Comparison of ENCODE assay signal across 10 cellular contexts in genomic region chr3:49421890-49422378, GRCh38. TPM values are rescaled to one million over a fixed set of nuclear protein-coding genes. Genes with fewer than 3 reads are reported as not detected.
DNase-seq lines count a peak whose midpoint lies in the region; ATAC-seq and TF ChIP-seq lines count a peak whose summit lies in the region.
"Had no signal": no experiment of that assay in that cellular context is flagged by ENCODE, and none has a peak within 500 bp of the region (broad histone marks: within the 10 kb centered on the region; RNA-seq: fewer than 3 reads in every experiment).

No MANE protein-coding gene starts in this region.

- H3K36me3 Mint-ChIP-seq in activated CD4-positive, alpha-beta T cell treated with anti-CD3 and anti-CD28 coated beads for 36 hours (ENCODE audit: low read depth) = peaks cover 10% of the 10 kb centered on the region
- H3K36me3 Mint-ChIP-seq in activated CD4-positive, alpha-beta T cell treated with anti-CD3 and anti-CD28 coated beads, Interleukin-2, amount 10 ng/mL, durations not matched to agents 7 days and 5 days (ENCODE audit: low read depth) = peaks cover 44% of the 10 kb centered on the region

- H3K27ac ChIP-seq in mesodermal cell (ENCODE audit: low read depth, low read length, severe bottlenecking) (peak overlapping the region; percentile 92), thyroid gland (peak overlapping the region; percentile 74 to 85 (median 80))

- H3K9me3 ChIP-seq in mesodermal cell (ENCODE audit: control insufficient read depth, low read length) (no peaks in the 10 kb centered on the region), thyroid gland (no peaks in the 10 kb centered on the region)

- no peak overlapping the region for H3K27ac Mint-ChIP-seq in activated CD4-positive, alpha-beta T cell treated with anti-CD3 and anti-CD28 coated beads for 36 hours
- no peak overlapping the region for H3K27ac Mint-ChIP-seq in activated CD4-positive, alpha-beta T cell treated with anti-CD3 and anti-CD28 coated beads, Interleukin-2, amount 10 ng/mL, durations not matched to agents 7 days and 5 days

- intact Hi-C loops in activated CD4-positive, alpha-beta T cell treated with anti-CD3 and anti-CD28 coated beads for 36 hours (cut with DNase I, micrococcal nuclease) = loop anchor here in 1 of 2 experiments (10.0 kb wide), 1 partner anchor 397 kb away; the partner anchor contains the start of genes IMPDH2 and NDUFAF3
- intact Hi-C loops in thyroid gland (cut with DNase I) = no loop called here

- POLR2A ChIA-PET in activated CD4-positive, alpha-beta T cell treated with anti-CD3 and anti-CD28 coated beads for 36 hours (lab: Charles Lee) = interaction anchor here (1.6 kb wide), 1 partner anchor 10 kb away, joined by 10 read pairs; the partner anchor contains the start of genes RHOA and TCTA
- POLR2A ChIA-PET in activated CD4-positive, alpha-beta T cell treated with anti-CD3 and anti-CD28 coated beads, Interleukin-2, amount 10 ng/mL, durations not matched to agents 7 days and 5 days (lab: Charles Lee) = no interaction called here

- H3K36me3 ChIP-seq in mesodermal cell (ENCODE audit: control insufficient read depth, insufficient read depth, low read length) (peaks cover 29% of the 10 kb centered on the region), thyroid gland (peaks cover 3 to 10% of the 10 kb centered on the region in 2 donors)

- H3K27me3 ChIP-seq in thyroid gland = no peaks in the 10 kb centered on the region

- no peaks in the 10 kb centered on the region for H3K9me3 Mint-ChIP-seq in activated CD4-positive, alpha-beta T cell treated with anti-CD3 and anti-CD28 coated beads for 36 hours (ENCODE audit: low read depth)
- H3K9me3 Mint-ChIP-seq in activated CD4-positive, alpha-beta T cell treated with anti-CD3 and anti-CD28 coated beads, Interleukin-2, amount 10 ng/mL, durations not matched to agents 7 days and 5 days = no peaks in the 10 kb centered on the region

- H3K4me3 Mint-ChIP-seq in activated CD4-positive, alpha-beta T cell treated with anti-CD3 and anti-CD28 coated beads for 36 hours = no peak overlapping the region
- no peak overlapping the region for H3K4me3 Mint-ChIP-seq in activated CD4-positive, alpha-beta T cell treated with anti-CD3 and anti-CD28 coated beads, Interleukin-2, amount 10 ng/mL, durations not matched to agents 7 days and 5 days

- no peak for ATAC-seq in activated CD4-positive, alpha-beta T cell treated with anti-CD3 and anti-CD28 coated beads for 36 hours

- peak; percentile 44 for DNase-seq in activated CD4-positive, alpha-beta T cell treated with anti-CD3 and anti-CD28 coated beads for 36 hours
- DNase-seq in activated CD4-positive, alpha-beta T cell treated with anti-CD3 and anti-CD28 coated beads, Interleukin-2, amount 10 ng/mL, durations not matched to agents 7 days and 5 days = no peak
- DNase-seq in erythroblast (lab: John Stamatoyannopoulos, UW) (no peak), thyroid gland (no peak), cerebellum (ENCODE audit: low spot score) (no peak), NCI-H69 (lab: John Stamatoyannopoulos, UW) (no peak), NCI-H1417 treated with DMSO at 0.1 percent for 48 hours (lab: John Stamatoyannopoulos, UW) (no peak)
- DNase-seq: activated CD4-positive, CD25-positive, alpha-beta regulatory T cell; NCI-H526 had no signal

- CTCF ChIA-PET in activated CD4-positive, alpha-beta T cell treated with anti-CD3 and anti-CD28 coated beads for 36 hours (lab: Charles Lee) = interaction anchor here (1.0 to 1.8 kb wide), 4 partner anchors 9 to 30 kb away, joined by 3 to 6 read pairs (median 4); partner anchors contain the start of gene TCTA
- CTCF ChIA-PET in activated CD4-positive, alpha-beta T cell treated with anti-CD3 and anti-CD28 coated beads, Interleukin-2, amount 10 ng/mL, durations not matched to agents 7 days and 5 days (lab: Charles Lee) = interaction anchor here (0.6 to 1.1 kb wide), 2 partner anchors 81 to 580 kb away, joined by 3 read pairs; no protein-coding TSS in a partner anchor

- H3K4me1 Mint-ChIP-seq in activated CD4-positive, alpha-beta T cell treated with anti-CD3 and anti-CD28 coated beads for 36 hours = peaks cover 46% of the 10 kb centered on the region
- H3K4me1 Mint-ChIP-seq in activated CD4-positive, alpha-beta T cell treated with anti-CD3 and anti-CD28 coated beads, Interleukin-2, amount 10 ng/mL, durations not matched to agents 7 days and 5 days = peaks cover 56% of the 10 kb centered on the region

- H3K4me3 ChIP-seq in mesodermal cell (ENCODE audit: extremely low read depth, insufficient read depth, low read length, poor library complexity, severe bottlenecking) (peak overlapping the region; percentile 37), thyroid gland (replicated peaks in 1 of 3) (no peak overlapping the region)

- H3K4me1 ChIP-seq in mesodermal cell (ENCODE audit: control insufficient read depth, insufficient read depth, low read length, poor library complexity, severe bottlenecking) (peaks cover 26% of the 10 kb centered on the region), thyroid gland (peaks cover 24 to 30% of the 10 kb centered on the region in 2 donors)

- 39 to 67% methylated on average over 5 to 14 of the region's 14 CpGs for whole genome bisulfite sequencing in mesodermal cell (ENCODE audit: insufficient coverage in 2 of 2), 2 experiments
- 38 to 43% methylated on average over 4 to 12 of the region's 14 CpGs for WGBS in thyroid gland, 2 donors

- peak; percentile 46 for TF ChIP-seq POLR2A in erythroblast (IDR thresholded peaks at IDR 0.05; ENCODE audit: low read length)
- no peak for TF ChIP-seq POLR2A in thyroid gland (IDR thresholded peaks at IDR 0.05)

- no peak for TF ChIP-seq CTCF in thyroid gland (IDR thresholded peaks at IDR 0.05)

- no peaks in the 10 kb centered on the region for H3K27me3 Mint-ChIP-seq in activated CD4-positive, alpha-beta T cell treated with anti-CD3 and anti-CD28 coated beads for 36 hours
- H3K27me3 Mint-ChIP-seq in activated CD4-positive, alpha-beta T cell treated with anti-CD3 and anti-CD28 coated beads, Interleukin-2, amount 10 ng/mL, durations not matched to agents 7 days and 5 days = no peaks in the 10 kb centered on the region

RNA-seq across cellular contexts. Expression of gene AMT, which starts 0.3 kb away (rescaled TPM):
- total RNA-seq in activated CD4-positive, alpha-beta T cell treated with anti-CD3 and anti-CD28 coated beads for 36 hours = 1 to 10 TPM; 3.6 to 4.1 TPM
- 1 to 10 TPM; 6.2 to 6.3 TPM for total RNA-seq in activated CD4-positive, alpha-beta T cell treated with anti-CD3 and anti-CD28 coated beads, Interleukin-2, amount 10 ng/mL, durations not matched to agents 7 days and 5 days
- 15.9 TPM for polyA plus RNA-seq in mesodermal cell (2013, experiment 1 of 2)
- 18.6 TPM for polyA plus RNA-seq in mesodermal cell (2013, experiment 2 of 2)
- total RNA-seq in thyroid gland (1 to 10 TPM; 3.5 to 7.9 (median 5.9) TPM), cerebellum (3.9 TPM)

RNA-seq across cellular contexts. Expression of gene NICN1, which starts 7.2 kb away (rescaled TPM):
- 10 to 100 TPM in 1 of 2 experiments, 1 to 10 TPM in 1; 9.5 to 12.6 TPM for total RNA-seq in activated CD4-positive, alpha-beta T cell treated with anti-CD3 and anti-CD28 coated beads for 36 hours
- 10 to 100 TPM; 24.9 to 30.3 TPM for total RNA-seq in activated CD4-positive, alpha-beta T cell treated with anti-CD3 and anti-CD28 coated beads, Interleukin-2, amount 10 ng/mL, durations not matched to agents 7 days and 5 days
- 18.2 TPM for polyA plus RNA-seq in mesodermal cell (2013, experiment 1 of 2)
- polyA plus RNA-seq in mesodermal cell (2013, experiment 2 of 2) = 23.0 TPM
- 10 to 100 TPM; 10.7 to 20.9 (median 16.7) TPM for total RNA-seq in thyroid gland
- total RNA-seq in cerebellum = 8.3 TPM

RNA-seq across cellular contexts. Expression of gene TCTA, which starts 9.7 kb away (rescaled TPM):
- 1 to 10 TPM; 9.4 TPM for total RNA-seq in activated CD4-positive, alpha-beta T cell treated with anti-CD3 and anti-CD28 coated beads for 36 hours
- total RNA-seq in activated CD4-positive, alpha-beta T cell treated with anti-CD3 and anti-CD28 coated beads, Interleukin-2, amount 10 ng/mL, durations not matched to agents 7 days and 5 days = 10 to 100 TPM; 23.3 to 24.8 TPM
- 8.6 TPM for polyA plus RNA-seq in mesodermal cell (2013, experiment 1 of 2)
- 9.0 TPM for polyA plus RNA-seq in mesodermal cell (2013, experiment 2 of 2)
- total RNA-seq in thyroid gland (100 to 1,000 TPM in 2 of 4 donors, 10 to 100 TPM in 2; 50.4 to 177 (median 94.8) TPM), cerebellum (11.3 TPM)

RNA-seq across cellular contexts. Expression of gene RHOA, which starts 10.2 kb away (rescaled TPM):
- total RNA-seq in activated CD4-positive, alpha-beta T cell treated with anti-CD3 and anti-CD28 coated beads for 36 hours = 100 to 1,000 TPM; 438 to 449 TPM
- 100 to 1,000 TPM; 467 to 520 TPM for total RNA-seq in activated CD4-positive, alpha-beta T cell treated with anti-CD3 and anti-CD28 coated beads, Interleukin-2, amount 10 ng/mL, durations not matched to agents 7 days and 5 days
- 591 TPM for polyA plus RNA-seq in mesodermal cell (2013, experiment 1 of 2)
- polyA plus RNA-seq in mesodermal cell (2013, experiment 2 of 2) = 531 TPM
- 100 to 1,000 TPM; 437 to 789 (median 587) TPM for total RNA-seq in thyroid gland
- total RNA-seq in cerebellum = 113 TPM

RNA-seq across cellular contexts. Expression of gene DAG1, which starts 48.1 kb away (rescaled TPM):
- total RNA-seq in activated CD4-positive, alpha-beta T cell treated with anti-CD3 and anti-CD28 coated beads for 36 hours = 1 to 10 TPM; 9.0 to 9.2 TPM
- total RNA-seq in activated CD4-positive, alpha-beta T cell treated with anti-CD3 and anti-CD28 coated beads, Interleukin-2, amount 10 ng/mL, durations not matched to agents 7 days and 5 days = 10 to 100 TPM; 15.4 to 18.1 TPM
- polyA plus RNA-seq in mesodermal cell (2013, experiment 1 of 2) = 47.8 TPM
- polyA plus RNA-seq in mesodermal cell (2013, experiment 2 of 2) = 43.1 TPM
- 10 to 100 TPM; 55.1 to 86.7 (median 79.6) TPM for total RNA-seq in thyroid gland
- total RNA-seq in cerebellum = 26.3 TPM
